ENCODE assay signal across 8 cellular contexts in the genomic region with DNA sequence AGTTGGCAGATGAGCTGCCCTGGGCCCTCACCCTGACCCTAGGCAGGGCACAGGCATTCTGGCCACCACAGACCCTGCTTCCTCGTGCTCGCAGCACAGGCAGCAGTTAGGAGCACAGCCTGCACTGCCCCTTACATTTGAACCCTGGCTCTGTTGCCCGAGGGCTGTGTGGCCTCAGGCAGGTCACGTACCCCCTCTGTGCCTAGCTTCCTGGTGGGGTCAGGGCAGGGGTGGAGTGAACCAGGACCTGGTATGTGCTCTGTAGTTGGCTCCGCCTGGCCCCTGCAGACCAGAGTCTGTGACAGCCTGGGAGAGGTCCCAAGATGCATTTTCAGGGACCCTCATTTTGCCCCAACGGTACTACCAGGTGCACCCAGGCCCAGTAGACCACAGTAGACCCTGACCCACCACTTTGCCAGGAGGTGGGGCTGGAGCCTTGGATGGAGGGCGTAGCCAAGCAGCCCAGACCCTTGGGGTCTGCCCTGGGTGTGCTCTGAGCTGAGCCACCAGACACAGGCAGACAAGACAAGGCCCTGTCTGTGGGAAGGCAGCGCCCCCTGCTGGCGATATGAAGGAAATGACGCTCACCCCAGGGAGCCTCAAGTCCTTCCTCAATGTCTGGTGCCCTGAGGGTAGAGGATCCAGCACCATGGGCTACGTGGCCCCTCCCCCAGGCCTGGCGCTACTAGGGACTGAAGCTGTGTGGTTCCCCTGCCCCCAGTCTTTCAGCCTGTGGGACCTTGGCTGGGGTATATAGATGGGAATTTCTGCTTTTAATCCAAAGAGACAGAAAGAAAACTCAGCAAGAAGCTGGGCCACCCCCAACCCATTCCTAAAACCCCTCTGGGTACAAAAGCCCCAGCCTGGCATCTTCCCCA. TPM values are rescaled to one million over a fixed set of nuclear protein-coding genes. Genes with fewer than 3 reads are reported as not detected.
DNase-seq lines count a peak whose midpoint lies in the region; ATAC-seq and TF ChIP-seq lines count a peak whose summit lies in the region.

No MANE protein-coding gene starts in this region.

- in situ Hi-C loops in IMR-90 (cut with MboI; ENCODE audit: low sequenced_read_pairs): loop anchor here (5.0 kb wide), 1 partner anchor 111 kb away; no protein-coding TSS in a partner anchor

- H3K27ac ChIP-seq in IMR-90 (ENCODE audit: insufficient read depth, low read length): no peak overlapping the region
- H3K27ac ChIP-seq in OCI-LY7 (ENCODE audit: low read depth, low read length, poor library complexity, severe bottlenecking): no peak overlapping the region
- no peak overlapping the region for H3K27ac ChIP-seq in naive thymus-derived CD4-positive, alpha-beta T cell (ENCODE audit: low read depth, low read length)

- no peak overlapping the region for H3K27ac Mint-ChIP-seq in naive thymus-derived CD4-positive, alpha-beta T cell

- H2BK5ac ChIP-seq in IMR-90 (ENCODE audit: low read depth, low read length, poor library complexity, severe bottlenecking): no peak overlapping the region

- CTCF ChIA-PET in IMR-90 (lab: Yijun Ruan, JAX): interaction anchor here (0.5 to 2.2 kb wide), 11 partner anchors 11 to 177 kb away, joined by 3 to 10 read pairs (median 4); partner anchors contain the start of gene NFIX
- CTCF ChIA-PET in OCI-LY7 (lab: Charles Lee; ENCODE audit: unreplicated experiment): interaction anchor here (0.8 to 1.6 kb wide), 3 partner anchors 59 to 128 kb away, joined by 3 to 10 read pairs (median 9); no protein-coding TSS in a partner anchor
- CTCF ChIA-PET in naive thymus-derived CD4-positive, alpha-beta T cell (lab: Charles Lee): interaction anchor here (0.6 to 6.2 kb wide), 11 partner anchors 12 to 476 kb away, joined by 3 to 75 read pairs (median 5); no protein-coding TSS in a partner anchor

- H3K23ac ChIP-seq in IMR-90 (ENCODE audit: low read depth, low read length): no peak overlapping the region

- no peaks in the 10 kb centered on the region for H3K79me2 ChIP-seq in OCI-LY7 (ENCODE audit: insufficient read depth, low read depth, low read length)

- H3K4me1 ChIP-seq in IMR-90 (ENCODE audit: control insufficient read depth, insufficient read depth, low read length): peaks cover 11% of the 10 kb centered on the region; the same call in 1 of the 2 replicates
- H3K4me1 ChIP-seq in OCI-LY7 (ENCODE audit: insufficient read depth, low read length, poor library complexity, severe bottlenecking): peaks cover 42% of the 10 kb centered on the region
- H3K4me1 ChIP-seq in naive thymus-derived CD4-positive, alpha-beta T cell (ENCODE audit: control insufficient read depth in 2 of 2, insufficient read depth in 2 of 2, low read length in 2 of 2): peaks cover 19% of the 10 kb centered on the region in 2 donors

- peak; percentile 93 for TF ChIP-seq CTCF in IMR-90 (conservative IDR thresholded peaks at IDR 0.05; ENCODE audit: low read depth, low read length)
- peak; percentile 92 for TF ChIP-seq CTCF in OCI-LY7 (conservative IDR thresholded peaks at IDR 0.05; ENCODE audit: low read length)

- H3K36me3 Mint-ChIP-seq in naive thymus-derived CD4-positive, alpha-beta T cell: peaks cover 0 to 2% (median 0%) of the 10 kb centered on the region in 5 donors

- H3K79me1 ChIP-seq in IMR-90 (ENCODE audit: low read depth in 1 of 2, low read length in 2 of 2): 0 out of 4 replicates have a peak, but pooled peaks cover 0 to 4% of the 10 kb centered on the region in 2 experiments

- H3K9me3 ChIP-seq in IMR-90 (ENCODE audit: control insufficient read depth, insufficient read depth, low read length): no peaks in the 10 kb centered on the region
- H3K9me3 ChIP-seq in OCI-LY7 (ENCODE audit: low read length): no peaks in the 10 kb centered on the region
- H3K9me3 ChIP-seq in naive thymus-derived CD4-positive, alpha-beta T cell (ENCODE audit: control insufficient read depth in 2 of 3, low read length in 3 of 3): no peaks in the 10 kb centered on the region

- peaks cover 19% of the 10 kb centered on the region; the same call in 1 of the 2 replicates for H3K36me3 ChIP-seq in IMR-90 (ENCODE audit: control insufficient read depth, insufficient read depth, low read length)
- H3K36me3 ChIP-seq in OCI-LY7 (ENCODE audit: insufficient read depth, low read length): peaks cover 2% of the 10 kb centered on the region
- no peaks in the 10 kb centered on the region for H3K36me3 ChIP-seq in naive thymus-derived CD4-positive, alpha-beta T cell (ENCODE audit: control insufficient read depth in 2 of 3, insufficient read depth in 3 of 3, low read length in 3 of 3)

- no peaks in the 10 kb centered on the region for H3K27me3 ChIP-seq in IMR-90 (ENCODE audit: control insufficient read depth, insufficient read depth, low read length)
- peaks cover 0 to 6% of the 10 kb centered on the region in 2 donors for H3K27me3 ChIP-seq in naive thymus-derived CD4-positive, alpha-beta T cell (ENCODE audit: control insufficient read depth in 2 of 2, insufficient read depth in 2 of 2, low read length in 2 of 2)

- H3K4me3 ChIP-seq in IMR-90 (ENCODE audit: insufficient read depth, low read depth, low read length) (no peak overlapping the region), OCI-LY7 (ENCODE audit: low read depth, low read length, poor library complexity, severe bottlenecking) (no peak overlapping the region)
- no peak overlapping the region for H3K4me3 ChIP-seq in naive thymus-derived CD4-positive, alpha-beta T cell (ENCODE audit: low read length)

- H3K9ac ChIP-seq in IMR-90 (ENCODE audit: low read depth, low read length): no peak overlapping the region

- no peak overlapping the region for H2BK120ac ChIP-seq in IMR-90 (ENCODE audit: low read depth, low read length)

- H3K9me1 ChIP-seq in IMR-90 (ENCODE audit: insufficient read depth, low read length): no peaks in the 10 kb centered on the region

- no peak overlapping the region for H4K5ac ChIP-seq in IMR-90 (ENCODE audit: low read depth, low read length)

- H3K4me3 Mint-ChIP-seq in naive thymus-derived CD4-positive, alpha-beta T cell: peak overlapping the region in 1 of 10 donors; percentile 25

- peak overlapping the region; percentile 76; the same call in 1 of the 2 replicates for H2AK5ac ChIP-seq in IMR-90 (ENCODE audit: low read depth, low read length)

- no peak overlapping the region for H3K56ac ChIP-seq in IMR-90 (ENCODE audit: extremely low read depth, insufficient read depth, low read length)

- H3K9me3 Mint-ChIP-seq in naive thymus-derived CD4-positive, alpha-beta T cell: no peaks in the 10 kb centered on the region

- H4K8ac ChIP-seq in IMR-90 (ENCODE audit: low read depth in 2 of 2, low read length in 2 of 2): no peak overlapping the region

- 57% methylated on average over 3 of the region's 12 CpGs; no CpG with 5 or more reads in 1 of the 2 experiments for WGBS in IMR-90 (ENCODE audit: extremely low coverage in 2 of 2, insufficient read length in 1 of 2), 2 experiments

- DNase-seq in DMS53 (lab: John Stamatoyannopoulos, UW): peak; percentile 80
- DNase-seq in IMR-90: peak; percentile 78
- DNase-seq in OCI-LY7 (ENCODE audit: low spot score): peak; percentile 85
- peak; percentile 74 for DNase-seq in activated T-cell treated with anti-CD3 and anti-CD28 coated beads for 48 hours (ENCODE audit: low read depth)
- DNase-seq in naive thymus-derived CD4-positive, alpha-beta T cell: peak; percentile 71 to 83 (median 78)
- DNase-seq in stimulated activated CD8-positive, alpha-beta memory T cell treated with anti-CD3 and anti-CD28 coated beads, Interleukin-7, amount 100 ng/mL, for 4 hours (ENCODE audit: low read depth in 2 of 2): peak; percentile 65 to 69

- peak overlapping the region; percentile 86 for H2AK9ac ChIP-seq in IMR-90 (replicated peaks; ENCODE audit: low read depth, low read length, poor library complexity)

- peaks cover 6 to 38% (median 16%) of the 10 kb centered on the region in 5 donors for H3K27me3 Mint-ChIP-seq in naive thymus-derived CD4-positive, alpha-beta T cell

- no peaks in the 10 kb centered on the region for H3K9me2 ChIP-seq in OCI-LY7 (ENCODE audit: insufficient read depth, low read length)

- H2AFZ ChIP-seq in IMR-90 (replicated peaks; ENCODE audit: low read length, poor library complexity) (peak overlapping the region; percentile 73), OCI-LY7 (ENCODE audit: low read length) (no peak overlapping the region)

- no peak overlapping the region for H3K18ac ChIP-seq in IMR-90 (ENCODE audit: low read depth, low read length)

- no peak overlapping the region for H4K91ac ChIP-seq in IMR-90 (ENCODE audit: insufficient read depth, low read depth, low read length)

- POLR2A ChIA-PET in IMR-90 (lab: Charles Lee; ENCODE audit: unreplicated experiment): no interaction called here
- POLR2A ChIA-PET in OCI-LY7 (lab: Charles Lee): no interaction called here
- POLR2A ChIA-PET in naive thymus-derived CD4-positive, alpha-beta T cell (lab: Charles Lee): interaction anchor here (0.8 to 2.2 kb wide), 4 partner anchors 11 to 302 kb away, joined by 3 to 8 read pairs (median 4); no protein-coding TSS in a partner anchor

- peaks cover 15% of the 10 kb centered on the region; the same call in 1 of the 2 replicates for H4K20me1 ChIP-seq in IMR-90 (ENCODE audit: insufficient read depth, low read length)
- H4K20me1 ChIP-seq in OCI-LY7 (ENCODE audit: insufficient read depth, low read length): no peaks in the 10 kb centered on the region

- no peak overlapping the region for H3K4ac ChIP-seq in IMR-90 (ENCODE audit: low read depth, low read length)

- peak; percentile 89 for ATAC-seq in IMR-90 (ENCODE audit: low read depth)
- ATAC-seq in esophagus mucosa: peak; percentile 60
- ATAC-seq in naive thymus-derived CD4-positive, alpha-beta T cell: peak; percentile 85
- no peak for ATAC-seq in GM18519 (IDR thresholded peaks at IDR 0.05; ENCODE audit: low FRiP score, unreplicated experiment)

- peak; percentile 97 for TF ChIP-seq RAD21 in IMR-90 (IDR thresholded peaks at IDR 0.05; ENCODE audit: low read length)

- BruUV-seq in IMR-90 (replicated peaks; lab: Mats Ljungman, UMichigan): no TSS peak
- BruUV-seq in OCI-LY7 (replicated peaks; lab: Mats Ljungman, UMichigan): no TSS peak

- H2BK15ac ChIP-seq in IMR-90 (ENCODE audit: low read depth, low read length): no peak overlapping the region

- H3K4me1 Mint-ChIP-seq in naive thymus-derived CD4-positive, alpha-beta T cell: peaks cover 13 to 31% (median 24%) of the 10 kb centered on the region in 7 donors

- no peak overlapping the region for H2BK20ac ChIP-seq in IMR-90 (ENCODE audit: low read depth, low read length)

- intact Hi-C loops in IMR-90 (cut with micrococcal nuclease) (loop anchor here (1.0 kb wide), 2 partner anchors 110 to 115 kb away; no protein-coding TSS in a partner anchor), OCI-LY7 (cut with micrococcal nuclease; ENCODE audit: unreplicated experiment) (loop anchor here (1.0 to 5.0 kb wide), 3 partner anchors 33 to 116 kb away; no protein-coding TSS in a partner anchor)
- intact Hi-C loops in naive thymus-derived CD4-positive, alpha-beta T cell (cut with micrococcal nuclease): loop anchor here (1.0 to 10.0 kb wide), 8 partner anchors 11 to 209 kb away; partner anchors contain the start of genes DNASE2 (in 1 of the 2) and KLF1 (in 1 of the 2)

- TF ChIP-seq POLR2A in IMR-90 (IDR thresholded peaks at IDR 0.05; ENCODE audit: low read depth, low read length): 0 out of 2 replicates have a peak, but pooled peaks have one; percentile 32

- no peak overlapping the region for H3K4me2 ChIP-seq in IMR-90 (ENCODE audit: low read depth, low read length)
- H3K4me2 ChIP-seq in OCI-LY7 (ENCODE audit: low read length): peak overlapping the region; percentile 80

- no peak overlapping the region for H3K14ac ChIP-seq in IMR-90 (replicated peaks; ENCODE audit: low read depth, low read length)

- dilution Hi-C loops in IMR-90 (cut with HindIII; ENCODE audit: low sequenced_read_pairs, unreplicated experiment): no loop called here

RNA-seq across cellular contexts. Expression of gene LYL1, which starts 9.0 kb away (rescaled TPM):
- total RNA-seq in IMR-90 (2012; rRNA removed) (0.28 and 0.36 TPM in 2 replicates), OCI-LY7 (2022) (70.4 and 72.5 TPM in 2 replicates), esophagus mucosa (1.4 TPM)
- 0.39 and 0.63 TPM in 2 replicates for polyA plus RNA-seq in IMR-90 (2012; rRNA removed)
- polyA plus RNA-seq in IMR-90 (2012; cell fraction: cytosol; rRNA removed): 0.17 and 0.64 TPM in 2 replicates
- polyA plus RNA-seq in IMR-90 (2012; cell fraction: nucleus; rRNA removed; ENCODE audit: low replicate concordance): 0.56 and 1.4 TPM in 2 replicates
- total RNA-seq in OCI-LY7 (2014; rRNA removed; shearing (Covaris generic)): 66.8 and 75.5 TPM in 2 replicates
- 10 to 100 TPM in 1 of 5 experiments, 1 to 10 TPM in 4; 4.6 to 22.6 (median 7.8) TPM for total RNA-seq in naive thymus-derived CD4-positive, alpha-beta T cell
- polyA plus RNA-seq in naive thymus-derived CD4-positive, alpha-beta T cell: 1 to 10 TPM; 2.4 to 2.9 TPM

RNA-seq across cellular contexts. Expression of gene TRMT1, which starts 22.9 kb away (rescaled TPM):
- total RNA-seq in IMR-90 (2012; rRNA removed) (23.3 and 28.3 TPM in 2 replicates), OCI-LY7 (2022) (38.2 and 50.4 TPM in 2 replicates), esophagus mucosa (23.8 TPM)
- 56.0 and 62.1 TPM in 2 replicates for polyA plus RNA-seq in IMR-90 (2012; rRNA removed)
- 30.8 and 37.2 TPM in 2 replicates for polyA plus RNA-seq in IMR-90 (2012; cell fraction: cytosol; rRNA removed)
- 280 and 687 TPM in 2 replicates for polyA plus RNA-seq in IMR-90 (2012; cell fraction: nucleus; rRNA removed; ENCODE audit: low replicate concordance)
- 39.2 and 56.8 TPM in 2 replicates for total RNA-seq in OCI-LY7 (2014; rRNA removed; shearing (Covaris generic))
- total RNA-seq in naive thymus-derived CD4-positive, alpha-beta T cell: 10 to 100 TPM; 64.2 to 96.4 (median 87.8) TPM
- 10 to 100 TPM; 22.6 to 36.3 TPM for polyA plus RNA-seq in naive thymus-derived CD4-positive, alpha-beta T cell

RNA-seq across cellular contexts. Expression of gene NACC1, which starts 24.4 kb away (rescaled TPM):
- 42.5 and 56.7 TPM in 2 replicates for total RNA-seq in IMR-90 (2012; rRNA removed)
- polyA plus RNA-seq in IMR-90 (2012; rRNA removed): 181 and 243 TPM in 2 replicates
- polyA plus RNA-seq in IMR-90 (2012; cell fraction: cytosol; rRNA removed): 122 and 198 TPM in 2 replicates
- 98.8 and 265 TPM in 2 replicates for polyA plus RNA-seq in IMR-90 (2012; cell fraction: nucleus; rRNA removed; ENCODE audit: low replicate concordance)
- 46.5 and 56.3 TPM in 2 replicates for total RNA-seq in OCI-LY7 (2014; rRNA removed; shearing (Covaris generic))
- 40.4 and 52.9 TPM in 2 replicates for total RNA-seq in OCI-LY7 (2022)
- 40.0 TPM for total RNA-seq in esophagus mucosa
- total RNA-seq in naive thymus-derived CD4-positive, alpha-beta T cell: 10 to 100 TPM; 18.0 to 72.7 (median 22.4) TPM
- polyA plus RNA-seq in naive thymus-derived CD4-positive, alpha-beta T cell: 1 to 10 TPM; 1.7 to 2.0 TPM

RNA-seq across cellular contexts. Expression of gene STX10, which starts 56.5 kb away (rescaled TPM):
- total RNA-seq in IMR-90 (2012; rRNA removed) (64.9 and 76.7 TPM in 2 replicates), OCI-LY7 (2022) (41.6 and 45.4 TPM in 2 replicates), esophagus mucosa (46.0 TPM)
- polyA plus RNA-seq in IMR-90 (2012; rRNA removed): 77.9 and 82.0 TPM in 2 replicates
- polyA plus RNA-seq in IMR-90 (2012; cell fraction: cytosol; rRNA removed): 83.2 and 104 TPM in 2 replicates
- 242 and 318 TPM in 2 replicates for polyA plus RNA-seq in IMR-90 (2012; cell fraction: nucleus; rRNA removed; ENCODE audit: low replicate concordance)
- 67.8 and 91.7 TPM in 2 replicates for total RNA-seq in OCI-LY7 (2014; rRNA removed; shearing (Covaris generic))
- total RNA-seq in naive thymus-derived CD4-positive, alpha-beta T cell: 10 to 100 TPM; 42.6 to 76.2 (median 68.5) TPM
- polyA plus RNA-seq in naive thymus-derived CD4-positive, alpha-beta T cell: 10 to 100 TPM; 45.9 to 63.7 TPM

RNA-seq across cellular contexts. Expression of gene IER2, which starts 56.6 kb away (rescaled TPM):
- 7.7 and 17.5 TPM in 2 replicates for total RNA-seq in IMR-90 (2012; rRNA removed)
- 99.4 and 102 TPM in 2 replicates for polyA plus RNA-seq in IMR-90 (2012; rRNA removed)
- 235 and 278 TPM in 2 replicates for polyA plus RNA-seq in IMR-90 (2012; cell fraction: cytosol; rRNA removed)
- 283 and 529 TPM in 2 replicates for polyA plus RNA-seq in IMR-90 (2012; cell fraction: nucleus; rRNA removed; ENCODE audit: low replicate concordance)
- 61.6 and 64.3 TPM in 2 replicates for total RNA-seq in OCI-LY7 (2014; rRNA removed; shearing (Covaris generic))
- 79.5 and 89.0 TPM in 2 replicates for total RNA-seq in OCI-LY7 (2022)
- total RNA-seq in esophagus mucosa: 97.7 TPM
- total RNA-seq in naive thymus-derived CD4-positive, alpha-beta T cell: 100 to 1,000 TPM; 135 to 558 (median 246) TPM
- polyA plus RNA-seq in naive thymus-derived CD4-positive, alpha-beta T cell: 100 to 1,000 TPM; 121 to 139 TPM
